In the genomic region with DNA sequence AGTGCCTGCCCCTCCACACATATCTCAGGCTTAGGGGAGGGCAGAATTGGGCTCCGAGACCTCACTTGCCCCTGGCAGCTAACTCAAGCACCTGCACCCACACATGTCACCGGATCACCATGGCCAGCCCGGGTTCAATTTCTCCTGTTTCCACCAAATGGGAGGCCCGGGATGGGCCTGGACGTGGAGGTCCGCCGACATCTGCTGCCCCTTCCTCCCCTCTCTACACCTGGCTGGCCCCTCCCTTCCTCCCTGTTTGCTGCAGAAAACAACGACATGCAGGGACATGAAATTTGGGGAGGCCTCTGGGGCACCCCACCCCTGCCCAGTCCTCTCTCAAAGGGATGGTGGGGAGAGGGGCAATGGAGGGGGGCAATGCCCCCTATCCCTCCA, we compare ENCODE assay signal across 8 cellular contexts. TPM values are rescaled to one million over a fixed set of nuclear protein-coding genes. Genes with fewer than 3 reads are reported as not detected.
A peak's percentile ranks its signal among the peaks of the same experiment; 100 is the strongest.
DNase-seq lines count a peak whose midpoint lies in the region; ATAC-seq and TF ChIP-seq lines count a peak whose summit lies in the region.

No MANE protein-coding gene starts in this region.

- H3K9ac ChIP-seq in PC-3 (ENCODE audit: low read length) = peak overlapping the region; percentile 85

- H3K36me3 ChIP-seq in Caco-2 (ENCODE audit: control insufficient read depth, insufficient read depth, low read length) = peaks cover 2% of the 10 kb centered on the region; the same call in 1 of the 2 replicates
- H3K36me3 ChIP-seq in PC-3 (ENCODE audit: low read depth, low read length) = no peaks in the 10 kb centered on the region; the same call in 1 of the 2 replicates
- H3K36me3 ChIP-seq in neutrophil = peaks cover 30% of the 10 kb centered on the region

- no peak for TF ChIP-seq CTCF in Caco-2 (IDR thresholded peaks at IDR 0.05; ENCODE audit: insufficient read depth in 1 of 2, low read depth in 1 of 2, low read length in 1 of 2, severe bottlenecking in 1 of 2, unreplicated experiment in 1 of 2)
- TF ChIP-seq CTCF in PC-3 (conservative IDR thresholded peaks at IDR 0.05; ENCODE audit: low read depth, low read length) = no peak
- TF ChIP-seq CTCF in epithelial cell of proximal tubule (conservative IDR thresholded peaks at IDR 0.05; ENCODE audit: low read depth, low read length) = no peak
- no peak for TF ChIP-seq CTCF in neutrophil (IDR thresholded peaks at IDR 0.05)

- CTCF ChIA-PET in Caco-2 (lab: Charles Lee) = interaction anchor here (0.6 kb wide), 3 partner anchors 30 to 54 kb away, joined by 3 to 5 read pairs (median 3); no protein-coding TSS in a partner anchor
- CTCF ChIA-PET in PC-3 (lab: Charles Lee) = no interaction called here

- H3K27me3 Mint-ChIP-seq in Caco-2 (ENCODE audit: insufficient read depth, unreplicated experiment) = no peaks in the 10 kb centered on the region

- H3K4me1 ChIP-seq in Caco-2 (peaks cover 18% of the 10 kb centered on the region), PC-3 (ENCODE audit: insufficient read depth, low read length) (no peaks in the 10 kb centered on the region; the same call in 1 of the 2 replicates), neutrophil (ENCODE audit: control insufficient read depth in 1 of 2, insufficient read depth in 1 of 2, low read depth in 1 of 2, low read length in 1 of 2) (peaks cover 48 to 57% of the 10 kb centered on the region in 2 experiments)

- H3K27ac ChIP-seq in PC-3 (ENCODE audit: low read length) (no peak overlapping the region), neutrophil (peak overlapping the region; percentile 92)

- peak overlapping the region; percentile 95 for H3K27ac Mint-ChIP-seq in Caco-2 (ENCODE audit: unreplicated experiment)

- peaks cover 14% of the 10 kb centered on the region for H3K4me1 Mint-ChIP-seq in Caco-2 (ENCODE audit: low read depth, unreplicated experiment)

- H3K27me3 ChIP-seq in Caco-2 (replicated peaks; ENCODE audit: control insufficient read depth, insufficient read depth, low read length) = no peaks in the 10 kb centered on the region
- H3K27me3 ChIP-seq in PC-3 (ENCODE audit: low read length) = no peaks in the 10 kb centered on the region
- no peaks in the 10 kb centered on the region for H3K27me3 ChIP-seq in neutrophil

- BruUV-seq in Caco-2 (replicated peaks; lab: Mats Ljungman, UMichigan) (TSS peak; percentile 29), PC-3 (replicated peaks; lab: Mats Ljungman, UMichigan) (TSS peak; percentile 14)

- no peak for ATAC-seq in PC-3
- ATAC-seq in GM21737 (IDR thresholded peaks at IDR 0.05; ENCODE audit: unreplicated experiment) = no peak

- H3K79me2 ChIP-seq in PC-3 (ENCODE audit: low read length) = peaks cover 24% of the 10 kb centered on the region

- H4K20me1 ChIP-seq in PC-3 (ENCODE audit: low read length) = no peaks in the 10 kb centered on the region

- peak overlapping the region; percentile 88 for H3K4me3 ChIP-seq in Caco-2 (ENCODE audit: low read depth, low read length)
- peak overlapping the region; percentile 93 for H3K4me3 ChIP-seq in PC-3 (ENCODE audit: low read length)
- peak overlapping the region; percentile 87 for H3K4me3 ChIP-seq in epithelial cell of proximal tubule (ENCODE audit: low read depth, low read length)
- H3K4me3 ChIP-seq in neutrophil (ENCODE audit: low read depth in 1 of 2, low read length in 1 of 2) = peak overlapping the region; percentile 94 to 95

- H3F3A ChIP-seq in PC-3 (ENCODE audit: low read length, unreplicated experiment) = no peaks in the 10 kb centered on the region

- no peak for DNase-seq in Caco-2
- no peak for DNase-seq in PC-3
- no peak for DNase-seq in epithelial cell of proximal tubule (ENCODE audit: low read depth)
- no peak for DNase-seq in NCI-H1417 (lab: John Stamatoyannopoulos, UW)
- DNase-seq in NCI-H2029 (lab: John Stamatoyannopoulos, UW) = no peak
- no peak for DNase-seq in midbrain (lab: John Stamatoyannopoulos, UW)

- peak overlapping the region; percentile 98 for H3K4me2 ChIP-seq in PC-3 (ENCODE audit: low read length)

- intact Hi-C loops in Caco-2 (cut with micrococcal nuclease; ENCODE audit: unreplicated experiment) (no loop called here), PC-3 (cut with micrococcal nuclease) (loop anchor here (2.0 kb wide), 1 partner anchor 15 kb away; no protein-coding TSS in a partner anchor)

- no peaks in the 10 kb centered on the region for H3K9me3 Mint-ChIP-seq in Caco-2 (ENCODE audit: unreplicated experiment)

- peaks cover 46% of the 10 kb centered on the region for H3K36me3 Mint-ChIP-seq in Caco-2 (ENCODE audit: insufficient read depth, unreplicated experiment)

- peak overlapping the region; percentile 99 for H3K4me3 Mint-ChIP-seq in Caco-2 (ENCODE audit: unreplicated experiment)

- POLR2A ChIA-PET in Caco-2 (lab: Charles Lee) (no interaction called here), PC-3 (lab: Charles Lee; ENCODE audit: unreplicated experiment) (no interaction called here)

- peak overlapping the region; percentile 74; the same call in 1 of the 2 replicates for H2AFZ ChIP-seq in PC-3 (ENCODE audit: low read length)

- no peaks in the 10 kb centered on the region for H3K9me3 ChIP-seq in Caco-2
- no peaks in the 10 kb centered on the region for H3K9me3 ChIP-seq in PC-3 (ENCODE audit: low read length)
- no peaks in the 10 kb centered on the region for H3K9me3 ChIP-seq in neutrophil

- no peaks in the 10 kb centered on the region for H3K9me2 ChIP-seq in PC-3 (replicated peaks; ENCODE audit: low read length)

RNA-seq across cellular contexts. Expression of a gene that starts 1.3 kb away (rescaled TPM):
- total RNA-seq in Caco-2 (2022) = 45.4 and 48.4 TPM in 2 replicates
- 24.1 and 32.9 TPM in 2 replicates for total RNA-seq in PC-3 (2014; rRNA removed)
- 28.4 and 36.8 TPM in 2 replicates for total RNA-seq in epithelial cell of proximal tubule

RNA-seq across cellular contexts. Expression of a gene that starts 30.2 kb away (rescaled TPM):
- total RNA-seq in Caco-2 (2022) (30.6 and 33.1 TPM in 2 replicates), PC-3 (2014; rRNA removed) (14.3 and 18.4 TPM in 2 replicates), epithelial cell of proximal tubule (20.3 and 27.8 TPM in 2 replicates)

RNA-seq across cellular contexts. Expression of a gene that starts 30.6 kb away (rescaled TPM):
- total RNA-seq in Caco-2 (2022) (151 and 162 TPM in 2 replicates), PC-3 (2014; rRNA removed) (62.7 and 83.9 TPM in 2 replicates), epithelial cell of proximal tubule (62.1 and 95.0 TPM in 2 replicates)

RNA-seq across cellular contexts. Expression of a gene that starts 54.6 kb away (rescaled TPM):
- total RNA-seq in Caco-2 (2022) = 0.39 and 0.75 TPM in 2 replicates
- total RNA-seq in PC-3 (2014; rRNA removed) = 1.9 and 3.1 TPM in 2 replicates
- not detected in 2 replicates for total RNA-seq in epithelial cell of proximal tubule
